ENCODE assay signal across 8 cellular contexts in the genomic region with DNA sequence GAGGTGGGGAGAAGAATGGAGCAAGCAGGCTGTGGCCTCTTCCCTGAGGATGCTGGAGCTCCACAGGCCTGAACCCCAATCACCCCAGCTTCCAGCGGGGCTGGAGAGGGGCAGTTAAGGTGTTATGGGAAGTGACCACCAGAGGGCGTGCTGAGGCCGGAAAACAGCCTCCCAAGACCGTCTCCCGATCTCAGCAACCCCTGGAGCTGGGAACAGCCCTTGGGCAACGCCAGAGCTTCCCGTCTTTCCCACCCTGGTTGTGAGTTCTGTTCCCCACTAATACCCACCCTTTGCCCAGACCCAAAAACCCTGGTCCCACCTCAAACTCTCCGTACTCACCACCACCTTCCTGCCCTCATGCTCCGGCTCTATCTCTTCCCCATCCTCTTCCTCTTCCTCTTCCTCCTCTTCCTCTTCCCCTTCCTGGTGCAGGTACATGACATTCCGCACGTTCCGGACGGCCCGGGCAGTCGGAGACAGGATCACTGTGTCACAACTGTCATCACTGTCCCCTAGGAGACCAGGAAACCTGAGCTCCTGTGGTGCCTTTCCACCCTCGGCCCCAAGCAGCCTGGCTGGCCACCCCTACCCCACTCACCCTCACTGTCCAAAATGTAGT. TPM values are rescaled to one million over a fixed set of nuclear protein-coding genes. Genes with fewer than 3 reads are reported as not detected.
DNase-seq lines count a peak whose midpoint lies in the region; ATAC-seq, FAIRE-seq and TF ChIP-seq lines count a peak whose summit lies in the region.

No MANE protein-coding gene starts in this region.

- POLR2A ChIA-PET in Panc1 (lab: Charles Lee): interaction anchor here (0.5 to 0.6 kb wide), 5 partner anchors 13 to 202 kb away, joined by 3 to 5 read pairs (median 4); a partner anchor contains a TSS

- DNase-seq in CD1c-positive myeloid dendritic cell (ENCODE audit: extremely low spot score): peak; percentile 79
- peak; percentile 91 for DNase-seq in HTR-8/SVneo (ENCODE audit: insufficient read length, low spot score)
- DNase-seq in Panc1 (ENCODE audit: low read depth, low spot score): no peak
- DNase-seq in activated T-helper 1 cell treated with anti-CD3 and anti-CD28 coated beads, Interleukin-2, amount 50 U/mL, for 16 hours (ENCODE audit: low read depth in 1 of 2, low spot score in 1 of 2): peak; percentile 44 to 54
- peak; percentile 87 for DNase-seq in fibroblast of pulmonary artery (ENCODE audit: low read depth)
- peak; percentile 88 for DNase-seq in neural progenitor cell (ENCODE audit: low spot score)

- H3K9ac ChIP-seq in neural progenitor cell: no peak overlapping the region

- H3K4me1 Mint-ChIP-seq in neural progenitor cell: peaks cover 19% of the 10 kb centered on the region

- no peaks in the 10 kb centered on the region for H3K9me3 ChIP-seq in Panc1 (ENCODE audit: control insufficient read depth, insufficient read depth, low read depth, low read length)
- H3K9me3 ChIP-seq in neural progenitor cell (ENCODE audit: low read depth): no peaks in the 10 kb centered on the region

- H3K27me3 Mint-ChIP-seq in neural progenitor cell (ENCODE audit: insufficient read depth, low read depth): peaks cover 8% of the 10 kb centered on the region

- ATAC-seq in Panc1 (peak; percentile 83), GM19467 (IDR thresholded peaks at IDR 0.05; ENCODE audit: unreplicated experiment) (no peak)

- no peak overlapping the region for H2AFZ ChIP-seq in neural progenitor cell (replicated peaks)

- H3K36me3 ChIP-seq in Panc1 (ENCODE audit: control insufficient read depth, insufficient read depth, low read length) (no peaks in the 10 kb centered on the region; the same call in 1 of the 2 replicates), neural progenitor cell (no peaks in the 10 kb centered on the region)

- peaks cover 2% of the 10 kb centered on the region for H3F3A ChIP-seq in neural progenitor cell (ENCODE audit: low read depth)

- H4K20me1 ChIP-seq in neural progenitor cell (ENCODE audit: low read depth): peaks cover 5% of the 10 kb centered on the region

- H3K4me2 ChIP-seq in neural progenitor cell: no peak overlapping the region

- H3K79me2 ChIP-seq in neural progenitor cell (ENCODE audit: low read depth): no peaks in the 10 kb centered on the region

- H3K27me3 ChIP-seq in Panc1 (ENCODE audit: control insufficient read depth, insufficient read depth, low read length) (no peaks in the 10 kb centered on the region), neural progenitor cell (no peaks in the 10 kb centered on the region)

- H3K4me1 ChIP-seq in Panc1 (ENCODE audit: control insufficient read depth, insufficient read depth, low read length): peaks cover 7% of the 10 kb centered on the region
- H3K4me1 ChIP-seq in neural progenitor cell: peaks cover 2% of the 10 kb centered on the region

- no peak overlapping the region for H3K27ac Mint-ChIP-seq in neural progenitor cell

- TF ChIP-seq CTCF in Panc1 (IDR thresholded peaks at IDR 0.05) (peak; percentile 92), fibroblast of pulmonary artery (IDR thresholded peaks at IDR 0.05; ENCODE audit: low read length, missing control alignments) (peak; percentile 78), neural progenitor cell (IDR thresholded peaks at IDR 0.05) (peak; percentile 87)

- H3K36me3 Mint-ChIP-seq in neural progenitor cell: no peaks in the 10 kb centered on the region

- no TSS peak for BruUV-seq in Panc1 (replicated peaks; lab: Mats Ljungman, UMichigan)

- H3K27ac ChIP-seq in Panc1 (ENCODE audit: low read length): no peak overlapping the region
- no peak overlapping the region for H3K27ac ChIP-seq in neural progenitor cell
- peak overlapping the region; percentile 64 for H3K27ac ChIP-seq in temporal lobe (ENCODE audit: low read depth, low read length)

- no peak overlapping the region for H3K4me3 Mint-ChIP-seq in neural progenitor cell

- intact Hi-C loops in Panc1 (cut with micrococcal nuclease; ENCODE audit: unreplicated experiment): loop anchor here (1.0 to 10.0 kb wide), 2 partner anchors 33 to 89 kb away; no protein-coding TSS in a partner anchor

- H3K4me3 ChIP-seq in Panc1 (ENCODE audit: low read depth in 2 of 2, low read length in 2 of 2) (no peak overlapping the region), fibroblast of pulmonary artery (replicated peaks; ENCODE audit: low read depth, low read length) (no peak overlapping the region), neural progenitor cell (no peak overlapping the region)

- CTCF ChIA-PET in Panc1 (lab: Charles Lee): interaction anchor here (0.7 to 2.6 kb wide), 14 partner anchors 10 to 185 kb away, joined by 3 to 43 read pairs (median 4); a partner anchor contains a TSS

- no peaks in the 10 kb centered on the region for H3K9me3 Mint-ChIP-seq in neural progenitor cell

- peak; percentile 57 for FAIRE-seq in HTR-8/SVneo (lab: Jason Lieb, UNC)

- in situ Hi-C loops in Panc1 (cut with HindIII; ENCODE audit: low pct_unique_long_range_greater_than_20kb, low sequenced_read_pairs): no loop called here

RNA-seq across cellular contexts. Expression of a gene that starts 13.1 kb away (rescaled TPM):
- total RNA-seq in Panc1 (2021; ENCODE audit: unreplicated experiment) (25.0 TPM), neural progenitor cell (ENCODE audit: low replicate concordance) (5.4 and 6.7 TPM in 2 replicates), temporal lobe (22.9 TPM)
- 28.5 TPM for polyA plus RNA-seq in Panc1 (2012; ENCODE audit: insufficient read length)

RNA-seq across cellular contexts. Expression of a gene that starts 16.2 kb away (rescaled TPM):
- total RNA-seq in Panc1 (2021; ENCODE audit: unreplicated experiment): 48.1 TPM
- 49.1 TPM for polyA plus RNA-seq in Panc1 (2012; ENCODE audit: insufficient read length)
- 0.24 and 0.28 TPM in 2 replicates for total RNA-seq in neural progenitor cell (ENCODE audit: low replicate concordance)
- 13.5 TPM for total RNA-seq in temporal lobe

RNA-seq across cellular contexts. Expression of a gene that starts 31.4 kb away (rescaled TPM):
- total RNA-seq in Panc1 (2021; ENCODE audit: unreplicated experiment) (4.7 TPM), neural progenitor cell (ENCODE audit: low replicate concordance) (2.5 and 2.6 TPM in 2 replicates), temporal lobe (6.4 TPM)
- 3.7 TPM for polyA plus RNA-seq in Panc1 (2012; ENCODE audit: insufficient read length)

RNA-seq across cellular contexts. Expression of a gene that starts 37.2 kb away (rescaled TPM):
- total RNA-seq in Panc1 (2021; ENCODE audit: unreplicated experiment): not detected
- not detected for polyA plus RNA-seq in Panc1 (2012; ENCODE audit: insufficient read length)
- not detected in 2 replicates for total RNA-seq in neural progenitor cell (ENCODE audit: low replicate concordance)
- not detected for total RNA-seq in temporal lobe

RNA-seq across cellular contexts. Expression of a gene that starts 59.8 kb away (rescaled TPM):
- 351 TPM for total RNA-seq in Panc1 (2021; ENCODE audit: unreplicated experiment)
- 242 TPM for polyA plus RNA-seq in Panc1 (2012; ENCODE audit: insufficient read length)
- total RNA-seq in neural progenitor cell (ENCODE audit: low replicate concordance): 774 and 833 TPM in 2 replicates
- 611 TPM for total RNA-seq in temporal lobe

Comparison
In these comparisons a context has a peak if more than half of its experiments do, and no peak if none do; other contexts are left out.
1. RNA of a gene that starts 16.2 kb away (total RNA-seq): 48.1 TPM in Panc1 (single experiment) and 13.5 TPM in temporal lobe (single experiment); 0.24 to 0.28 TPM in neural progenitor cell; every median in the first group is over 10 times any median in the second.
2. Peak in every context shown above with its lines, with median percentiles within 50 percentile points of each other: CTCF ChIP-seq.